In genomic region chr9:30075451-30076199, GRCh38 we compare ENCODE assay signal across 10 cellular contexts.
A peak's percentile ranks its signal among the peaks of the same experiment; 100 is the strongest.
DNase-seq lines count a peak whose midpoint lies in the region; ATAC-seq and TF ChIP-seq lines count a peak whose summit lies in the region.
"Had no signal": no experiment of that assay in that cellular context is flagged by ENCODE, and none has a peak within 500 bp of the region (broad histone marks: within the 10 kb centered on the region; RNA-seq: fewer than 3 reads in every experiment).

No MANE protein-coding gene starts in this region.

- WGBS in transverse colon (ENCODE audit: low coverage in 1 of 2), 2 donors, result 42 to 59% methylated on average over 3 of the region's 3 CpGs

- ATAC-seq in HG03108 (IDR thresholded peaks at IDR 0.05; ENCODE audit: unreplicated experiment), result peak; percentile 61

- no peaks in the 10 kb centered on the region for H3K4me1 Mint-ChIP-seq in mesothelial cell of epicardium

- H3K9me3 Mint-ChIP-seq in mesothelial cell of epicardium, result peaks cover 3% of the 10 kb centered on the region

- peak; percentile 65 for DNase-seq in activated effector memory CD4-positive, alpha-beta T cell treated with anti-CD3 and anti-CD28 coated beads, Interleukin-2, amount 50 U/mL, for 16 hours
- no peak for DNase-seq in activated effector memory CD4-positive, alpha-beta T cell treated with Interleukin-2 at 50 U/mL for 16 hours
- DNase-seq in activated T-cell treated with anti-CD3 and anti-CD28 coated beads, Interleukin-2, amount 50 U/mL, for 48 hours, result peak; percentile 26 to 42
- peak; percentile 11 for DNase-seq in stimulated activated CD8-positive, alpha-beta memory T cell treated with anti-CD3 and anti-CD28 coated beads, Interleukin-4, amount 100 ng/mL, for 24 hours (ENCODE audit: low read depth)
- DNase-seq in transverse colon (no peak), mesothelial cell of epicardium (ENCODE audit: low spot score in 2 of 2, unreplicated experiment in 2 of 2) (no peak), NCI-H1092 (lab: John Stamatoyannopoulos, UW) (no peak)

- TF ChIP-seq CTCF in transverse colon (IDR thresholded peaks at IDR 0.05) (no peak), mesothelial cell of epicardium (IDR thresholded peaks at IDR 0.05; ENCODE audit: unreplicated experiment) (no peak)

- H3K4me3 ChIP-seq in transverse colon, result no peak overlapping the region

- TF ChIP-seq POLR2A in transverse colon (IDR thresholded peaks at IDR 0.05), result no peak

- intact Hi-C loops in transverse colon (cut with DNase I; ENCODE audit: low total_unique reads), result no loop called here

- H3K4me3 Mint-ChIP-seq in mesothelial cell of epicardium, result no peak overlapping the region

- no peak overlapping the region for H3K27ac ChIP-seq in transverse colon
- H3K27ac ChIP-seq: C4-2B, VCaP had no signal

- no peaks in the 10 kb centered on the region for H3K9me3 ChIP-seq in transverse colon

- H3K27me3 ChIP-seq in transverse colon, result no peaks in the 10 kb centered on the region

- H3K36me3 ChIP-seq in transverse colon, result no peaks in the 10 kb centered on the region

- in situ Hi-C loops in transverse colon (cut with MboI; ENCODE audit: low pct_ligation_motif_present in 1 of 4, low pct_unique_long_range_greater_than_20kb in 1 of 4, low sequenced_read_pairs in 3 of 4), result no loop called here

- H3K27me3 Mint-ChIP-seq in mesothelial cell of epicardium (ENCODE audit: low read depth), result no peaks in the 10 kb centered on the region

- H3K36me3 Mint-ChIP-seq in mesothelial cell of epicardium, result no peaks in the 10 kb centered on the region

- no peak for TF ChIP-seq EP300 in transverse colon (IDR thresholded peaks at IDR 0.05; ENCODE audit: low read depth)

- H3K27ac Mint-ChIP-seq in mesothelial cell of epicardium, result no peak overlapping the region

- H3K4me1 ChIP-seq in transverse colon, result no peaks in the 10 kb centered on the region

Comparison
In these comparisons a context has a peak if more than half of its experiments do, and no peak if none do; other contexts are left out.
1. DNase-seq: peak in activated effector memory CD4-positive, alpha-beta T cell treated with anti-CD3 and anti-CD28 coated beads, Interleukin-2, amount 50 U/mL, for 16 hours (single experiment), activated T-cell treated with anti-CD3 and anti-CD28 coated beads, Interleukin-2, amount 50 U/mL, for 48 hours (2 of 2) and stimulated activated CD8-positive, alpha-beta memory T cell treated with anti-CD3 and anti-CD28 coated beads, Interleukin-4, amount 100 ng/mL, for 24 hours (single experiment); none in activated effector memory CD4-positive, alpha-beta T cell treated with Interleukin-2 at 50 U/mL for 16 hours (single experiment), transverse colon (single experiment), mesothelial cell of epicardium (0 of 2) and NCI-H1092 (single experiment).